Comparison of ENCODE assay signal across 1 cellular context in genomic region chr1:56331892-56332567, GRCh38.
TF ChIP-seq lines count a peak whose summit lies in the region.

No MANE protein-coding gene starts in this region.

TF ChIP-seq in GM23338, 12 proteins besides CTCF, POLR2A, EP300 and RAD21 (continued from another document):
- TF ChIP-seq REST (IDR thresholded peaks at IDR 0.05; ENCODE audit: unreplicated experiment) (no peak), POLR2AphosphoS5 (IDR thresholded peaks at IDR 0.05; ENCODE audit: low read depth) (no peak)
